ENCODE assay signal across 11 cellular contexts in the genomic region with DNA sequence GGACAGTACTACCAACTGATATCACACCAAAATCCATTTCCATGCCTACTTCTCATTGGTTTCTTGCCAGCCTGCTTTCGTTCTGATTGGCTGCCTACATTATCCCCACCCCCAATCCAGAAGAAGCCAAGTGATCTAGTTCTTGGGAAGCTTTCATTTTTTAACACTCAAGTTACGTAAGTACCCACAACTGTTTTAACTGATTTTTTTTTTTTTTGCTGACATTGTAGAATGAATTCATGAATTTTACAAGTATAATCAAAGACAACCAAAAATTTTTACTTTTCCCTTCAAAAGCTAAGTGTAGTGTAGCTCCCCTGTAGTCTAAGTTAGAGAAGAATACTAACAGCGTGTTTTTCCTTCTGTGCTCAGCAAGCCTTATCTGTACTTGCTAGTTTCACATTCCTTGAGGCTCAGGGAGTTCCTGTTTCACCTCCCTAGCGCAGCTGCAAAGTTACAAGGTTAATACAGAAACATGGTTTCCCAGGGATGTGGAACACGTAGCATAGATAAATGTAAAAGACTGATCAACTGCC. TPM values are rescaled to one million over a fixed set of nuclear protein-coding genes. Genes with fewer than 3 reads are reported as not detected.
DNase-seq lines count a peak whose midpoint lies in the region; ATAC-seq and TF ChIP-seq lines count a peak whose summit lies in the region.
"Had no signal": no experiment of that assay in that cellular context is flagged by ENCODE, and none has a peak within 500 bp of the region (broad histone marks: within the 10 kb centered on the region; RNA-seq: fewer than 3 reads in every experiment).

TSS of gene SLC9C2 (minus strand) at position 17 of the 536 bp plus-strand sequence. CDS start 1,296 bp downstream, outside the sequence.

- H3K36me3 ChIP-seq in GM23338 (ENCODE audit: insufficient read depth): no peaks in the 10 kb centered on the region

- WGBS in right cardiac atrium: 11% methylated on average over 5 of the region's 5 CpGs

- intact Hi-C loops in right cardiac atrium (cut with DNase I): no loop called here
- intact Hi-C loops in activated T-helper 1 cell treated with anti-CD3 and anti-CD28 coated beads, Interleukin-12 subunit alpha, Interleukin-12 subunit beta, Interleukin-2, Interleukin-4 antibody, amounts not matched to agents 30 ng/mL and 10 ng/mL and 1 ng/mL, durations not matched to agents 14 hours and 24 hours and 36 hours (cut with micrococcal nuclease): no loop called here

- H3K9me3 ChIP-seq in right cardiac atrium (ENCODE audit: control insufficient read depth, low read length): no peaks in the 10 kb centered on the region

- H4K20me1 ChIP-seq in GM23338 (replicated peaks; ENCODE audit: insufficient read depth): no peaks in the 10 kb centered on the region

- H3K27ac Mint-ChIP-seq in GM23338: no peak within 1 kb of the TSS
- no peak within 1 kb of the TSS for H3K27ac Mint-ChIP-seq in activated T-helper 1 cell treated with anti-CD3 and anti-CD28 coated beads, Interleukin-12 subunit alpha, Interleukin-12 subunit beta, Interleukin-2, Interleukin-4 antibody, amounts not matched to agents 30 ng/mL and 10 ng/mL and 1 ng/mL, durations not matched to agents 14 hours and 24 hours and 36 hours
- H3K27ac Mint-ChIP-seq: T-helper 1 cell treated with Interleukin-12 subunit alpha and Interleukin-12 subunit beta and Interleukin-4 antibody, amounts not matched to agents 30 μg/mL and 1 μg/mL, for 36 hours had no signal

- peak within 1 kb of the TSS; percentile 76; the same call in 1 of the 2 replicates for H2AFZ ChIP-seq in GM23338

- H3K4me1 ChIP-seq in GM23338 (ENCODE audit: insufficient read depth) (no peaks in the 10 kb centered on the region), right cardiac atrium (ENCODE audit: control insufficient read depth, insufficient read depth, low read length) (peaks cover 1% of the 10 kb centered on the region)

- no peaks in the 10 kb centered on the region for H3K4me1 Mint-ChIP-seq in GM23338
- peaks cover 6% of the 10 kb centered on the region for H3K4me1 Mint-ChIP-seq in activated T-helper 1 cell treated with anti-CD3 and anti-CD28 coated beads, Interleukin-12 subunit alpha, Interleukin-12 subunit beta, Interleukin-2, Interleukin-4 antibody, amounts not matched to agents 30 ng/mL and 10 ng/mL and 1 ng/mL, durations not matched to agents 14 hours and 24 hours and 36 hours (ENCODE audit: low read depth)

- H3K4me2 ChIP-seq in GM23338: no peak within 1 kb of the TSS

- no peaks in the 10 kb centered on the region for H3K9me3 Mint-ChIP-seq in GM23338
- no peaks in the 10 kb centered on the region for H3K9me3 Mint-ChIP-seq in activated T-helper 1 cell treated with anti-CD3 and anti-CD28 coated beads, Interleukin-12 subunit alpha, Interleukin-12 subunit beta, Interleukin-2, Interleukin-4 antibody, amounts not matched to agents 30 ng/mL and 10 ng/mL and 1 ng/mL, durations not matched to agents 14 hours and 24 hours and 36 hours
- H3K9me3 Mint-ChIP-seq: T-helper 1 cell treated with Interleukin-12 subunit alpha and Interleukin-12 subunit beta and Interleukin-4 antibody, amounts not matched to agents 30 μg/mL and 1 μg/mL, for 36 hours had no signal

- H3K27me3 ChIP-seq in GM23338 (ENCODE audit: insufficient read depth) (no peaks in the 10 kb centered on the region), right cardiac atrium (ENCODE audit: control insufficient read depth, insufficient read depth) (no peaks in the 10 kb centered on the region)

- H3K79me2 ChIP-seq in GM23338 (replicated peaks; ENCODE audit: insufficient read depth): no peaks in the 10 kb centered on the region

- ATAC-seq in GM23338 (no peak), right cardiac atrium (peak; percentile 87 to 94), GM18868 (IDR thresholded peaks at IDR 0.05; ENCODE audit: unreplicated experiment) (no peak), HG03135 (IDR thresholded peaks at IDR 0.05; ENCODE audit: unreplicated experiment) (no peak)

- peaks cover 4% of the 10 kb centered on the region; the same call in 1 of the 2 replicates for H3K9me2 ChIP-seq in GM23338 (ENCODE audit: insufficient read depth)

- peaks cover 2% of the 10 kb centered on the region for H3K27me3 Mint-ChIP-seq in GM23338 (ENCODE audit: insufficient read depth, low read depth, poor library complexity)
- peaks cover 8% of the 10 kb centered on the region for H3K27me3 Mint-ChIP-seq in activated T-helper 1 cell treated with anti-CD3 and anti-CD28 coated beads, Interleukin-12 subunit alpha, Interleukin-12 subunit beta, Interleukin-2, Interleukin-4 antibody, amounts not matched to agents 30 ng/mL and 10 ng/mL and 1 ng/mL, durations not matched to agents 14 hours and 24 hours and 36 hours (ENCODE audit: insufficient read depth)

- H3K36me3 Mint-ChIP-seq in GM23338 (ENCODE audit: low read depth): no peaks in the 10 kb centered on the region
- no peaks in the 10 kb centered on the region for H3K36me3 Mint-ChIP-seq in activated T-helper 1 cell treated with anti-CD3 and anti-CD28 coated beads, Interleukin-12 subunit alpha, Interleukin-12 subunit beta, Interleukin-2, Interleukin-4 antibody, amounts not matched to agents 30 ng/mL and 10 ng/mL and 1 ng/mL, durations not matched to agents 14 hours and 24 hours and 36 hours (ENCODE audit: low read depth)

- H3K27ac ChIP-seq in GM23338 (ENCODE audit: low read depth): no peak within 1 kb of the TSS
- peak within 1 kb of the TSS; percentile 32 for H3K27ac ChIP-seq in right cardiac atrium (ENCODE audit: low read length)

- H3K4me3 ChIP-seq in GM23338: no peak within 1 kb of the TSS
- H3K4me3 ChIP-seq in right cardiac atrium (ENCODE audit: low read length): peak within 1 kb of the TSS; percentile 58

- H3F3A ChIP-seq in GM23338 (replicated peaks; ENCODE audit: low read depth): no peaks in the 10 kb centered on the region

- no peak for TF ChIP-seq CTCF in GM23338 (conservative IDR thresholded peaks at IDR 0.05; ENCODE audit: low read depth in 2 of 2)

- H3K4me3 Mint-ChIP-seq in GM23338: no peak within 1 kb of the TSS
- H3K4me3 Mint-ChIP-seq in activated T-helper 1 cell treated with anti-CD3 and anti-CD28 coated beads, Interleukin-12 subunit alpha, Interleukin-12 subunit beta, Interleukin-2, Interleukin-4 antibody, amounts not matched to agents 30 ng/mL and 10 ng/mL and 1 ng/mL, durations not matched to agents 14 hours and 24 hours and 36 hours: no peak within 1 kb of the TSS
- H3K4me3 Mint-ChIP-seq: T-helper 1 cell treated with Interleukin-12 subunit alpha and Interleukin-12 subunit beta and Interleukin-4 antibody, amounts not matched to agents 30 μg/mL and 1 μg/mL, for 36 hours had no signal

- no peak for DNase-seq in GM23338 (ENCODE audit: low spot score)
- peak; percentile 90 for DNase-seq in amniotic epithelial cell (ENCODE audit: low read depth)
- peak in 2 of 3 donors; percentile 23 to 60 for DNase-seq in right cardiac atrium
- peak; percentile 2 for DNase-seq in putamen (ENCODE audit: low spot score)
- DNase-seq in cerebellar nuclear complex (lab: John Stamatoyannopoulos, UW): no peak
- DNase-seq in activated T-helper 1 cell treated with anti-CD3 and anti-CD28 coated beads, Interleukin-12 subunit alpha, Interleukin-12 subunit beta, Interleukin-2, Interleukin-4 antibody, amounts not matched to agents 30 ng/mL and 10 ng/mL and 1 ng/mL, durations not matched to agents 14 hours and 24 hours and 36 hours (ENCODE audit: low spot score): no peak
- DNase-seq: NCI-H1694 treated with DMSO at 0.1 percent for 48 hours; stimulated activated naive CD4-positive, alpha-beta T cell treated with Interleukin-2 at 50 U/mL for 16 hours had no signal

TF ChIP-seq in GM23338, 12 proteins besides CTCF, POLR2A, EP300 and RAD21 (continues in another document):
- no peak for TF ChIP-seq ZNF331 (CRISPR knock-in tag; IDR thresholded peaks at IDR 0.05; ENCODE audit: low read depth)
- TF ChIP-seq EZH2 (IDR thresholded peaks at IDR 0.05; ENCODE audit: low read depth, unreplicated experiment): no peak
- TF ChIP-seq JUNB (IDR thresholded peaks at IDR 0.05; ENCODE audit: unreplicated experiment): no peak
- no peak for TF ChIP-seq NANOG (IDR thresholded peaks at IDR 0.05; ENCODE audit: borderline replicate concordance)
- no peak for TF ChIP-seq POLR2AphosphoS5 (IDR thresholded peaks at IDR 0.05; ENCODE audit: low read depth)
- TF ChIP-seq, protein P1, sequence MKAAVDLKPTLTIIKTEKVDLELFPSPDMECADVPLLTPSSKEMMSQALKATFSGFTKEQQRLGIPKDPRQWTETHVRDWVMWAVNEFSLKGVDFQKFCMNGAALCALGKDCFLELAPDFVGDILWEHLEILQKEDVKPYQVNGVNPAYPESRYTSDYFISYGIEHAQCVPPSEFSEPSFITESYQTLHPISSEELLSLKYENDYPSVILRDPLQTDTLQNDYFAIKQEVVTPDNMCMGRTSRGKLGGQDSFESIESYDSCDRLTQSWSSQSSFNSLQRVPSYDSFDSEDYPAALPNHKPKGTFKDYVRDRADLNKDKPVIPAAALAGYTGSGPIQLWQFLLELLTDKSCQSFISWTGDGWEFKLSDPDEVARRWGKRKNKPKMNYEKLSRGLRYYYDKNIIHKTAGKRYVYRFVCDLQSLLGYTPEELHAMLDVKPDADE (IDR thresholded peaks at IDR 0.05): no peak
- TF ChIP-seq ZNF114 (CRISPR knock-in tag; IDR thresholded peaks at IDR 0.05): no peak
- no peak for TF ChIP-seq STAT1 (IDR thresholded peaks at IDR 0.05; ENCODE audit: unreplicated experiment)

RNA-seq across cellular contexts. Expression of gene SLC9C2, which starts in this region (rescaled TPM):
- total RNA-seq in GM23338 (2014; rRNA removed; shearing (Covaris generic)): 1.1 TPM in 1 of 2 replicates, not detected in the other
- polyA plus RNA-seq in GM23338 (2016; fragmentation: Nextera tagmentation; extraction: Ambion mirVana) (not detected in 2 replicates), right cardiac atrium (0.09 TPM)
- total RNA-seq in right cardiac atrium: under 1 TPM; 0.12 to 0.42 (median 0.32) TPM
- total RNA-seq in activated T-helper 1 cell treated with anti-CD3 and anti-CD28 coated beads, Interleukin-12 subunit alpha, Interleukin-12 subunit beta, Interleukin-2, Interleukin-4 antibody, amounts not matched to agents 30 ng/mL and 10 ng/mL and 1 ng/mL, durations not matched to agents 14 hours and 24 hours and 36 hours: not detected in 2 replicates

Comparison
In these comparisons a context has a peak if more than half of its experiments do, and no peak if none do; other contexts are left out.
1. Peak in DNase-seq, ATAC-seq, H3K4me3 ChIP-seq and H3K27ac ChIP-seq in right cardiac atrium; RNA of the gene not detected or under 1 TPM.
2. DNase-seq: peak in amniotic epithelial cell (single experiment) and putamen (single experiment); none in GM23338 (single experiment), cerebellar nuclear complex (0 of 2) and activated T-helper 1 cell treated with anti-CD3 and anti-CD28 coated beads, Interleukin-12 subunit alpha, Interleukin-12 subunit beta, Interleukin-2, Interleukin-4 antibody, amounts not matched to agents 30 ng/mL and 10 ng/mL and 1 ng/mL, durations not matched to agents 14 hours and 24 hours and 36 hours (single experiment).